ENCODE assay signal across 8 cellular contexts in the genomic region with DNA sequence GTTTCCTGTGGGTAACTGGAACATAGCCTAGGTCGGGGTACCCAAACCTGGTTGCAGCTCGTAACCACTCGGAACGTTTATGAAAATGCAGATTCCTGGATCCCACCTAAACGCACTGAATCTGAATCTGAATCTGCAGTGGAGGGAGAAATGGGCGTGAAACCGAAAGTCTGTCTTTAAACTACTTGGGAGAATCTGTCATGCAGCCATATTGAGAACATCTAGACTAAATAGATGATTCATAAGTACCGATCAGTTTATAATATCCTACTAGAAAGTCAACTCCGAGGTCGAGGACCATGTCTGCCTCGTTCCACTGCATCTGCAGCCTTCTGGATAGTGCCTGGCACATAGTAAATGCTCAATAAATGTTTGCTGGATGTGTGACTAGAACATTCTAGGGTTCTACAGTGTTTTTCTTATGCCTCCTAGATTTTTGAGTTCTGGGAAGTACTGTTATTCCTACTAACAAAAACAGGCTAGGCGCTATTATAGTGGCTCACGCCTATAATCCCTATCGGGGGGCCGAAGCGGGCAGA. TPM values are rescaled to one million over a fixed set of nuclear protein-coding genes. Genes with fewer than 3 reads are reported as not detected.
DNase-seq lines count a peak whose midpoint lies in the region; ATAC-seq, FAIRE-seq and TF ChIP-seq lines count a peak whose summit lies in the region.

No MANE protein-coding gene starts in this region.

- peak overlapping the region; percentile 95 for H3K4me2 ChIP-seq in A549

- no peaks in the 10 kb centered on the region for H3K27me3 Mint-ChIP-seq in activated naive CD8-positive, alpha-beta T cell treated with anti-CD3 and anti-CD28 coated beads for 36 hours

- no peaks in the 10 kb centered on the region for H3K27me3 ChIP-seq in thyroid gland

- FAIRE-seq in A549 (lab: Jason Lieb, UNC) = no peak
- FAIRE-seq in H54 (lab: Jason Lieb, UNC) = no peak

- H3K36me3 Mint-ChIP-seq in activated naive CD8-positive, alpha-beta T cell treated with anti-CD3 and anti-CD28 coated beads for 36 hours = peaks cover 11% of the 10 kb centered on the region

- TF ChIP-seq EP300 in A549 (IDR thresholded peaks at IDR 0.05) = no peak

- H3K4me3 ChIP-seq in A549 (peak overlapping the region; percentile 74), thyroid gland (replicated peaks in 1 of 3) (peak overlapping the region; percentile 33 to 94 (median 82))

- H3K4me1 Mint-ChIP-seq in activated naive CD8-positive, alpha-beta T cell treated with anti-CD3 and anti-CD28 coated beads for 36 hours = peaks cover 19% of the 10 kb centered on the region

- TF ChIP-seq RAD21 in A549 (conservative IDR thresholded peaks at IDR 0.05 in 1 of 2, IDR thresholded peaks at IDR 0.05 in 1 of 2) = no peak

- H3K27ac Mint-ChIP-seq in activated naive CD8-positive, alpha-beta T cell treated with anti-CD3 and anti-CD28 coated beads for 36 hours = peak overlapping the region; percentile 98

- no peak for DNase-seq in A549 (ENCODE audit: low read depth in 1 of 2, low spot score in 1 of 2)
- peak; percentile 61 for DNase-seq in H54 (ENCODE audit: insufficient read length, low spot score)
- DNase-seq in activated naive CD8-positive, alpha-beta T cell treated with anti-CD3 and anti-CD28 coated beads for 36 hours = no peak
- DNase-seq in kidney tubule cell (ENCODE audit: low spot score) = peak; percentile 41
- DNase-seq in thyroid gland = no peak
- DNase-seq in iPS-NIHi11 (ENCODE audit: low spot score) = no peak
- no peak for DNase-seq in GM10266 (ENCODE audit: extremely low spot score)
- DNase-seq in GDM1 (lab: John Stamatoyannopoulos, UW) = no peak

- H3K4me1 ChIP-seq in A549 = peaks cover 20% of the 10 kb centered on the region
- H3K4me1 ChIP-seq in thyroid gland = peaks cover 5 to 22% of the 10 kb centered on the region in 2 donors

- H3K4me3 Mint-ChIP-seq in activated naive CD8-positive, alpha-beta T cell treated with anti-CD3 and anti-CD28 coated beads for 36 hours = peak overlapping the region; percentile 95

- POLR2A ChIA-PET in A549 (lab: Yijun Ruan, JAX) = no interaction called here

- CTCF ChIA-PET in A549 (lab: Yijun Ruan, JAX) = interaction anchor here (1.8 to 3.6 kb wide), 4 partner anchors 10 to 28 kb away, joined by 4 to 19 read pairs (median 6); no protein-coding TSS in a partner anchor

- TF ChIP-seq CTCF in A549 (IDR thresholded peaks at IDR 0.05) = no peak
- no peak for TF ChIP-seq CTCF in thyroid gland (IDR thresholded peaks at IDR 0.05)
- no peak for TF ChIP-seq CTCF in GM10266 (IDR thresholded peaks at IDR 0.05; ENCODE audit: control insufficient read depth, insufficient read depth, low read depth, missing control alignments)

- intact Hi-C loops in thyroid gland (cut with DNase I) = loop anchor here (5.0 kb wide), 1 partner anchor 46 kb away; the partner anchor contains the start of genes GOLGA2 and SWI5

- H3K9me3 Mint-ChIP-seq in activated naive CD8-positive, alpha-beta T cell treated with anti-CD3 and anti-CD28 coated beads for 36 hours = no peaks in the 10 kb centered on the region

- no peaks in the 10 kb centered on the region for H3K9me3 ChIP-seq in A549
- H3K9me3 ChIP-seq in thyroid gland = no peaks in the 10 kb centered on the region

- peak overlapping the region; percentile 97 to 99 for H3K27ac ChIP-seq in A549
- H3K27ac ChIP-seq in thyroid gland = peak overlapping the region in 2 of 3 donors; percentile 85 to 92

- ATAC-seq in A549 = no peak

- TF ChIP-seq POLR2A in A549 (IDR thresholded peaks at IDR 0.05; ENCODE audit: low read length) (no peak), H54 (IDR thresholded peaks at IDR 0.05; ENCODE audit: low read depth, low read length) (no peak), thyroid gland (IDR thresholded peaks at IDR 0.05) (no peak)

- H3K36me3 ChIP-seq in thyroid gland = peaks cover 4 to 15% of the 10 kb centered on the region in 2 donors

- WGBS in A549 (ENCODE audit: missing lambda C conversion rate) = 24% methylated on average over 16 of the region's 16 CpGs
- WGBS in thyroid gland, 2 donors = 24% methylated on average over 14 to 16 of the region's 16 CpGs

TF ChIP-seq in A549, 52 proteins besides CTCF, POLR2A, EP300 and RAD21:
- TF ChIP-seq MAFK (IDR thresholded peaks at IDR 0.05; ENCODE audit: partially characterized antibody) = no peak
- TF ChIP-seq NFE2L2 (conservative IDR thresholded peaks at IDR 0.05; ENCODE audit: low read length) = no peak

RNA-seq across cellular contexts. Expression of gene COQ4, which starts 0.6 kb away (rescaled TPM):
- 32.5 and 38.0 TPM in 2 replicates for polyA plus RNA-seq in A549 (2011; rRNA removed)
- 67.0 and 71.6 TPM in 2 replicates for polyA plus RNA-seq in A549 (2012; cell fraction: cytosol; rRNA removed)
- 134 and 137 TPM in 2 replicates for polyA plus RNA-seq in A549 (2012; cell fraction: nucleus; rRNA removed)
- polyA plus RNA-seq in A549 (2017; fragmentation: RNase III; extraction: RNeasy Plus Mini Kit Qiagen cat#74134 plus additional on column Dnase treatment) = 41.3 to 42.8 TPM (median 42.4 TPM) in 3 replicates
- 29.5 and 34.7 TPM in 2 replicates for polyA minus RNA-seq in A549 (2011; rRNA and poly(A)+ RNA removed)
- 10 to 100 TPM; 41.4 to 45.6 TPM for total RNA-seq in activated naive CD8-positive, alpha-beta T cell treated with anti-CD3 and anti-CD28 coated beads for 36 hours
- 100 to 1,000 TPM in 3 of 4 donors, 10 to 100 TPM in 1; 71.8 to 137 (median 108) TPM for total RNA-seq in thyroid gland

RNA-seq across cellular contexts. Expression of gene TRUB2, which starts 1.0 kb away (rescaled TPM):
- polyA plus RNA-seq in A549 (2011; rRNA removed) (29.0 and 43.4 TPM in 2 replicates), A549 (2017; fragmentation: RNase III; extraction: RNeasy Plus Mini Kit Qiagen cat#74134 plus additional on column Dnase treatment) (35.3 to 39.0 TPM (median 38.7 TPM) in 3 replicates)
- polyA plus RNA-seq in A549 (2012; cell fraction: cytosol; rRNA removed) = 24.6 and 35.4 TPM in 2 replicates
- 24.0 and 24.5 TPM in 2 replicates for polyA plus RNA-seq in A549 (2012; cell fraction: nucleus; rRNA removed)
- polyA minus RNA-seq in A549 (2011; rRNA and poly(A)+ RNA removed) = 49.5 and 60.3 TPM in 2 replicates
- 10 to 100 TPM; 43.5 to 45.4 TPM for total RNA-seq in activated naive CD8-positive, alpha-beta T cell treated with anti-CD3 and anti-CD28 coated beads for 36 hours
- 10 to 100 TPM in 3 of 4 donors, 1 to 10 TPM in 1; 8.3 to 19.2 (median 16.6) TPM for total RNA-seq in thyroid gland

RNA-seq across cellular contexts. Expression of gene SLC27A4, which starts 17.1 kb away (rescaled TPM):
- polyA plus RNA-seq in A549 (2011; rRNA removed) (14.5 and 14.9 TPM in 2 replicates), A549 (2017; fragmentation: RNase III; extraction: RNeasy Plus Mini Kit Qiagen cat#74134 plus additional on column Dnase treatment) (26.1 to 27.0 TPM (median 26.4 TPM) in 3 replicates)
- 26.6 and 34.7 TPM in 2 replicates for polyA plus RNA-seq in A549 (2012; cell fraction: cytosol; rRNA removed)
- 47.8 and 63.4 TPM in 2 replicates for polyA plus RNA-seq in A549 (2012; cell fraction: nucleus; rRNA removed)
- 33.1 and 34.8 TPM in 2 replicates for polyA minus RNA-seq in A549 (2011; rRNA and poly(A)+ RNA removed)
- total RNA-seq in activated naive CD8-positive, alpha-beta T cell treated with anti-CD3 and anti-CD28 coated beads for 36 hours = 10 to 100 TPM; 21.0 to 22.8 TPM
- total RNA-seq in thyroid gland = 10 to 100 TPM; 15.9 to 38.4 (median 30.4) TPM

RNA-seq across cellular contexts. Expression of gene SWI5, which starts 47.2 kb away (rescaled TPM):
- polyA plus RNA-seq in A549 (2011; rRNA removed) (66.8 and 67.6 TPM in 2 replicates), A549 (2017; fragmentation: RNase III; extraction: RNeasy Plus Mini Kit Qiagen cat#74134 plus additional on column Dnase treatment) (45.3 to 49.3 TPM (median 45.6 TPM) in 3 replicates)
- 73.1 and 83.9 TPM in 2 replicates for polyA plus RNA-seq in A549 (2012; cell fraction: cytosol; rRNA removed)
- 31.2 and 35.8 TPM in 2 replicates for polyA plus RNA-seq in A549 (2012; cell fraction: nucleus; rRNA removed)
- polyA minus RNA-seq in A549 (2011; rRNA and poly(A)+ RNA removed) = 20.0 and 30.6 TPM in 2 replicates
- total RNA-seq in activated naive CD8-positive, alpha-beta T cell treated with anti-CD3 and anti-CD28 coated beads for 36 hours = 10 to 100 TPM; 16.9 to 19.4 TPM
- total RNA-seq in thyroid gland = 10 to 100 TPM; 18.5 to 50.2 (median 49.2) TPM

RNA-seq across cellular contexts. Expression of gene GOLGA2, which starts 47.5 kb away (rescaled TPM):
- polyA plus RNA-seq in A549 (2011; rRNA removed) = 55.3 and 61.9 TPM in 2 replicates
- polyA plus RNA-seq in A549 (2012; cell fraction: cytosol; rRNA removed) = 34.1 and 39.2 TPM in 2 replicates
- polyA plus RNA-seq in A549 (2012; cell fraction: nucleus; rRNA removed) = 46.7 and 55.5 TPM in 2 replicates
- polyA plus RNA-seq in A549 (2017; fragmentation: RNase III; extraction: RNeasy Plus Mini Kit Qiagen cat#74134 plus additional on column Dnase treatment) = 53.9 to 63.2 TPM (median 60.1 TPM) in 3 replicates
- polyA minus RNA-seq in A549 (2011; rRNA and poly(A)+ RNA removed) = 41.6 and 46.1 TPM in 2 replicates
- 10 to 100 TPM; 23.4 to 24.3 TPM for total RNA-seq in activated naive CD8-positive, alpha-beta T cell treated with anti-CD3 and anti-CD28 coated beads for 36 hours
- total RNA-seq in thyroid gland = 100 to 1,000 TPM in 3 of 4 donors, 10 to 100 TPM in 1; 94.6 to 140 (median 118) TPM

Comparison
In these comparisons a context has a peak if more than half of its experiments do, and no peak if none do; other contexts are left out.
1. DNase-seq: peak in H54 (single experiment) and kidney tubule cell (single experiment); none in A549 (0 of 2), activated naive CD8-positive, alpha-beta T cell treated with anti-CD3 and anti-CD28 coated beads for 36 hours (single experiment), thyroid gland (0 of 2), iPS-NIHi11 (single experiment), GM10266 (single experiment) and GDM1 (single experiment).